ENCODE assay signal across 8 cellular contexts in the genomic region with DNA sequence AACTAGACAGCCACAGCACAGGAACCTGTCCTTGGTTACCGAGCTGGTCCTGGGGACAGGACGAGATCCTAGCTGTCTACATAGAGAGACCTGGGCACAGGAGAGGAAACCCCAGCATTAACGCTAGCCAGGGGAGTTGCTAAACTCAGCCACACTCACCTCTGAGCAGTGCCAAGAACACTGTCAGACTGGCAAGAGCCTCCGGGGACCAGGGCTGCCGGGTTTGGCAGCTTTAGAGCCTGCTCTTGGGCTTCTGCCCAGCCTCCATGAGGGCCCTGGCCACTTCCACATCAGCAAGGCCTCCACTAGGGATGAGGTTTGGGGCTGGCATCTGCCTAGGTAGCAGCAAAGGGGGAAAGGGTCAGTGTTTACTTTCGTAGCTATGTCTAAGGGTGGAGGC. TPM values are rescaled to one million over a fixed set of nuclear protein-coding genes. Genes with fewer than 3 reads are reported as not detected.
A peak's percentile ranks its signal among the peaks of the same experiment; 100 is the strongest.
DNase-seq lines count a peak whose midpoint lies in the region; ATAC-seq and TF ChIP-seq lines count a peak whose summit lies in the region.

No MANE protein-coding gene starts in this region.

- H3K27ac ChIP-seq in VCaP, result peak overlapping the region; percentile 58

- TF ChIP-seq CTCF in VCaP (conservative IDR thresholded peaks at IDR 0.05) (no peak), fibroblast of pulmonary artery (IDR thresholded peaks at IDR 0.05; ENCODE audit: low read length, missing control alignments) (no peak)

- DNase-seq in G401 (ENCODE audit: low spot score), result peak; percentile 67
- DNase-seq in fibroblast of pulmonary artery (ENCODE audit: low read depth), result peak; percentile 70
- peak in 8 of 10 donors; percentile 33 to 90 (median 56) for DNase-seq in posterior cingulate gyrus
- DNase-seq in NOMO-1 treated with dmso at 0.1 percent for 144 hours (lab: John Stamatoyannopoulos, UW; ENCODE audit: unreplicated experiment), result no peak
- no peak for DNase-seq in HK-2 (ENCODE audit: unreplicated experiment)

- peak overlapping the region; percentile 54 for H3K4me3 ChIP-seq in fibroblast of pulmonary artery (replicated peaks; ENCODE audit: low read depth, low read length)

- ATAC-seq in GM21526 (IDR thresholded peaks at IDR 0.05; ENCODE audit: low FRiP score, unreplicated experiment), result no peak
- no peak for ATAC-seq in HG03457 (IDR thresholded peaks at IDR 0.05; ENCODE audit: unreplicated experiment)

- intact Hi-C loops in posterior cingulate gyrus (cut with DNase I), result loop anchor here (5.0 kb wide), 1 partner anchor 112 kb away; a partner anchor contains a TSS

- in situ Hi-C loops in G401 (cut with HindIII; ENCODE audit: low sequenced_read_pairs), result no loop called here

RNA-seq across cellular contexts. Expression of a gene that starts 6.7 kb away (rescaled TPM):
- 83.7 and 100 TPM in 2 replicates for total RNA-seq in G401 (2014; rRNA removed; shearing (Covaris generic))

RNA-seq across cellular contexts. Expression of a gene that starts 15.3 kb away (rescaled TPM):
- total RNA-seq in G401 (2014; rRNA removed; shearing (Covaris generic)), result 37.5 and 44.6 TPM in 2 replicates

RNA-seq across cellular contexts. Expression of a gene that starts 15.7 kb away (rescaled TPM):
- total RNA-seq in G401 (2014; rRNA removed; shearing (Covaris generic)), result 128 and 217 TPM in 2 replicates

RNA-seq across cellular contexts. Expression of a gene that starts 24.8 kb away (rescaled TPM):
- total RNA-seq in G401 (2014; rRNA removed; shearing (Covaris generic)), result not detected in 2 replicates

Comparison
In these comparisons a context has a peak if more than half of its experiments do, and no peak if none do; other contexts are left out.
1. DNase-seq: peak in G401 (single experiment), fibroblast of pulmonary artery (single experiment) and posterior cingulate gyrus (8 of 10); none in NOMO-1 treated with dmso at 0.1 percent for 144 hours (single experiment) and HK-2 (single experiment).